10 cellular contexts compared by ENCODE assay signal in genomic region chr1:148459694-148460093, GRCh38. TPM values are rescaled to one million over a fixed set of nuclear protein-coding genes. Genes with fewer than 3 reads are reported as not detected.
DNase-seq lines count a peak whose midpoint lies in the region; ATAC-seq, FAIRE-seq and TF ChIP-seq lines count a peak whose summit lies in the region.
"Not testable (repeated sequence)": the region's sequence is repeated elsewhere in the genome, so short reads cannot be mapped to it uniquely, and the experiment has no call there.
"Had no signal": no experiment of that assay in that cellular context is flagged by ENCODE, and none has a peak within 500 bp of the region (broad histone marks: within the 10 kb centered on the region; RNA-seq: fewer than 3 reads in every experiment).

No MANE protein-coding gene starts in this region.

- not testable (repeated sequence) for ATAC-seq in HepG2

- FAIRE-seq in astrocyte (lab: Jason Lieb, UNC); HepG2 (lab: Jason Lieb, UNC): not testable (repeated sequence)

- CTCF ChIA-PET in HepG2 (lab: Yijun Ruan, JAX; ENCODE audit: low intra/inter-chr PET ratio, low total read pairs), result not testable (repeated sequence)

- H3F3A ChIP-seq in DOHH2 (ENCODE audit: control insufficient read depth, insufficient read depth); Loucy (ENCODE audit: low read depth): not testable (repeated sequence)

- not testable (repeated sequence) for H3K27ac Mint-ChIP-seq in astrocyte (ENCODE audit: unreplicated experiment)

- H3K9me3 Mint-ChIP-seq in astrocyte (ENCODE audit: unreplicated experiment), result not testable (repeated sequence)

- TF ChIP-seq CTCF in DOHH2 (IDR thresholded peaks at IDR 0.05; ENCODE audit: low read depth, low read length, poor library complexity, severe bottlenecking); Loucy (conservative IDR thresholded peaks at IDR 0.05; ENCODE audit: low read length); WI38 (IDR thresholded peaks at IDR 0.05; ENCODE audit: low read depth, low read length); astrocyte (IDR thresholded peaks at IDR 0.05; ENCODE audit: insufficient read depth, low read depth, low read length); epithelial cell of proximal tubule (conservative IDR thresholded peaks at IDR 0.05; ENCODE audit: low read depth, low read length); HepG2 (CRISPR knock-in tag; IDR thresholded peaks at IDR 0.05); ovary (IDR thresholded peaks at IDR 0.05); transverse colon (IDR thresholded peaks at IDR 0.05): not testable (repeated sequence)

- H3K9me3 ChIP-seq in DOHH2 (ENCODE audit: control insufficient read depth, insufficient read depth, low read length); Loucy (ENCODE audit: insufficient read depth, low read depth, low read length); astrocyte (ENCODE audit: insufficient read depth, low read depth, low read length); HepG2 (ENCODE audit: low read length); ovary; transverse colon: not testable (repeated sequence)

- not testable (repeated sequence) for H3K27me3 ChIP-seq in DOHH2 (ENCODE audit: control insufficient read depth, low read length); Loucy (ENCODE audit: insufficient read depth, low read length, poor library complexity, severe bottlenecking); astrocyte (ENCODE audit: insufficient read depth, low read length); HepG2 (ENCODE audit: control insufficient read depth in 1 of 2, insufficient read depth in 2 of 2, low read length in 2 of 2); ovary; transverse colon

- H3K27ac ChIP-seq in DOHH2 (ENCODE audit: low read depth, low read length), result peak overlapping the region; percentile 76
- not testable (repeated sequence) for H3K27ac ChIP-seq in astrocyte (ENCODE audit: low read depth, low read length); HepG2 (ENCODE audit: extremely low read length, insufficient read depth, low read length); ovary
- H3K27ac ChIP-seq in transverse colon, result peak overlapping the region; percentile 88 to 93 (median 91)

- intact Hi-C loops in HepG2 (cut with micrococcal nuclease; ENCODE audit: unreplicated experiment); ovary (cut with DNase I); transverse colon (cut with DNase I; ENCODE audit: low total_unique reads): not testable (repeated sequence)

- not testable (repeated sequence) for DNase-seq in astrocyte (ENCODE audit: low read depth); epithelial cell of proximal tubule (ENCODE audit: low read depth); HepG2 (ENCODE audit: low spot score); ovary; transverse colon

- not testable (repeated sequence) for TF ChIP-seq RAD21 in HepG2 (CRISPR knock-in tag; IDR thresholded peaks at IDR 0.05)

- TF ChIP-seq POLR2A in HepG2 (IDR thresholded peaks at IDR 0.05; ENCODE audit: insufficient read depth in 1 of 2, low read depth in 2 of 2, low read length in 2 of 2); ovary (IDR thresholded peaks at IDR 0.05); transverse colon (IDR thresholded peaks at IDR 0.05): not testable (repeated sequence)

- H3K4me1 Mint-ChIP-seq in astrocyte (ENCODE audit: low read depth, unreplicated experiment), result not testable (repeated sequence)

- H3K4me1 ChIP-seq in DOHH2 (ENCODE audit: control insufficient read depth, low read length); Loucy (ENCODE audit: insufficient read depth, low read length, poor library complexity, severe bottlenecking); astrocyte (ENCODE audit: insufficient read depth, low read length); HepG2 (ENCODE audit: insufficient read depth, low read length); ovary (ENCODE audit: insufficient read depth); transverse colon: not testable (repeated sequence)

- peak overlapping the region; percentile 77 for H3K9ac ChIP-seq in Loucy (ENCODE audit: low read depth, low read length, poor library complexity, severe bottlenecking)
- not testable (repeated sequence) for H3K9ac ChIP-seq in astrocyte (ENCODE audit: low read length); HepG2 (ENCODE audit: insufficient read depth, low read depth, low read length)

- not testable (repeated sequence) for BruUV-seq in HepG2 (replicated peaks; lab: Mats Ljungman, UMichigan)

- not testable (repeated sequence) for TF ChIP-seq EP300 in HepG2 (IDR thresholded peaks at IDR 0.05; ENCODE audit: low read depth in 2 of 2, low read length in 2 of 2); HepG2 (CRISPR knock-in tag; IDR thresholded peaks at IDR 0.05; ENCODE audit: borderline replicate concordance); ovary (IDR thresholded peaks at IDR 0.05); transverse colon (IDR thresholded peaks at IDR 0.05; ENCODE audit: low read depth)

- H3K36me3 ChIP-seq in DOHH2 (ENCODE audit: control insufficient read depth, low read length); Loucy (ENCODE audit: insufficient read depth, low read length); astrocyte (ENCODE audit: insufficient read depth, low read length); HepG2 (replicated peaks in 1 of 2; ENCODE audit: control insufficient read depth in 1 of 2, insufficient read depth in 2 of 2, low read length in 2 of 2); ovary; transverse colon: not testable (repeated sequence)

- peak overlapping the region; percentile 75 for H3K4me3 ChIP-seq in DOHH2 (ENCODE audit: low read length)
- peak overlapping the region; percentile 75 for H3K4me3 ChIP-seq in Loucy (ENCODE audit: low read length, poor library complexity, severe bottlenecking)
- H3K4me3 ChIP-seq in WI38 (ENCODE audit: low read depth, low read length), result peak overlapping the region; percentile 62
- H3K4me3 ChIP-seq in astrocyte (ENCODE audit: insufficient read depth, low read depth, low read length), result peak overlapping the region; percentile 59
- peak overlapping the region; percentile 68 for H3K4me3 ChIP-seq in epithelial cell of proximal tubule (ENCODE audit: low read depth, low read length)
- peak overlapping the region in 2 of 3 experiments; percentile 62 to 66; a peak in 3 of 6 replicates for H3K4me3 ChIP-seq in HepG2 (replicated peaks in 1 of 3; ENCODE audit: insufficient read depth in 1 of 3, low read depth in 2 of 3, low read length in 3 of 3)
- peak overlapping the region; percentile 58 for H3K4me3 ChIP-seq in ovary
- H3K4me3 ChIP-seq in transverse colon, result peak overlapping the region in 3 of 4 donors; percentile 54 to 76 (median 71)

- POLR2A ChIA-PET in HepG2 (lab: Yijun Ruan, JAX), result not testable (repeated sequence)

- H3K4me2 ChIP-seq in DOHH2 (ENCODE audit: low read length); Loucy (ENCODE audit: low read depth, low read length, poor library complexity, severe bottlenecking): not testable (repeated sequence)
- peak overlapping the region; percentile 78 for H3K4me2 ChIP-seq in astrocyte (ENCODE audit: low read length)
- H3K4me2 ChIP-seq in HepG2 (ENCODE audit: low read depth, low read length), result peak overlapping the region; percentile 45; the same call in 1 of the 2 replicates

- not testable (repeated sequence) for H3K9me2 ChIP-seq in DOHH2 (replicated peaks; ENCODE audit: control insufficient read depth, low read length); Loucy (replicated peaks; ENCODE audit: low read depth, low read length)

- not testable (repeated sequence) for H3K79me2 ChIP-seq in DOHH2 (ENCODE audit: control insufficient read depth, low read length); Loucy (ENCODE audit: insufficient read depth, low read length); astrocyte (ENCODE audit: insufficient read depth, low read length); HepG2 (ENCODE audit: insufficient read depth, low read length)

- H4K20me1 ChIP-seq in DOHH2 (ENCODE audit: control insufficient read depth, insufficient read depth, low read depth, low read length); Loucy (ENCODE audit: insufficient read depth, low read length, poor library complexity, severe bottlenecking); astrocyte (ENCODE audit: insufficient read depth, low read length); HepG2 (ENCODE audit: insufficient read depth, low read length): not testable (repeated sequence)

- peak overlapping the region; percentile 73 for H3K4me3 Mint-ChIP-seq in astrocyte (ENCODE audit: unreplicated experiment)

- in situ Hi-C loops in HepG2 (cut with HindIII; ENCODE audit: extremely low pct_ligation_motif_present, low pct_unique_long_range_greater_than_20kb); transverse colon (cut with MboI; ENCODE audit: low pct_ligation_motif_present in 1 of 4, low pct_unique_long_range_greater_than_20kb in 1 of 4, low sequenced_read_pairs in 3 of 4): not testable (repeated sequence)

- H3K36me3 Mint-ChIP-seq in astrocyte (ENCODE audit: low read depth, unreplicated experiment), result not testable (repeated sequence)

- WGBS in HepG2 (ENCODE audit: low lambda C conversion rate), result 0% methylated on average over 8 of the region's 28 CpGs
- WGBS in ovary, 3 donors, result 0% methylated on average over 3 to 9 of the region's 28 CpGs
- 1% methylated on average over 9 of the region's 28 CpGs; no CpG with 5 or more reads in 1 of the 2 donors for WGBS in transverse colon (ENCODE audit: low coverage in 1 of 2), 2 donors

- H2AFZ ChIP-seq in Loucy (ENCODE audit: low read length); astrocyte (ENCODE audit: low read depth, low read length); HepG2 (ENCODE audit: low read length): not testable (repeated sequence)

- H3K27me3 Mint-ChIP-seq in astrocyte (ENCODE audit: low read depth, unreplicated experiment), result not testable (repeated sequence)

RNA-seq across cellular contexts. Expression of gene PPIAL4G, which starts 23.4 kb away (rescaled TPM):
- total RNA-seq in astrocyte (not detected in 2 replicates), epithelial cell of proximal tubule (not detected in 2 replicates), HepG2 (2016; rRNA removed; fragmentation: Illumina TruSeq; extraction: Trizol) (not detected in 2 replicates), ovary (under 1 TPM in 4 of 7 donors, not detected in 3; 0.05 to 0.11 (median 0.08) TPM), transverse colon (under 1 TPM in 1 of 4 donors, not detected in 3; 0.16 TPM)
- not detected in 2 replicates for total RNA-seq in HepG2 (2016; cell fraction: cytosol; rRNA removed; fragmentation: Illumina TruSeq; extraction: Trizol; ENCODE audit: low read depth)
- total RNA-seq in HepG2 (2016; cell fraction: insoluble cytoplasmic fraction; rRNA removed; fragmentation: Illumina TruSeq; extraction: Trizol), result not detected in 2 replicates
- total RNA-seq in HepG2 (2016; cell fraction: membrane; rRNA removed; fragmentation: Illumina TruSeq; extraction: Trizol), result not detected in 2 replicates
- not detected in 2 replicates for total RNA-seq in HepG2 (2016; cell fraction: nucleus; rRNA removed; fragmentation: Illumina TruSeq; extraction: Trizol)
- polyA plus RNA-seq in HepG2 (2011; rRNA removed) (not detected in 2 replicates), ovary (under 1 TPM in 1 of 2 donors, not detected in 1; 0.02 TPM)
- not detected in 2 replicates for polyA plus RNA-seq in HepG2 (2011; cell fraction: cytosol; rRNA removed)
- polyA plus RNA-seq in HepG2 (2011; cell fraction: nucleus; rRNA removed), result not detected in 2 replicates
- polyA plus RNA-seq in HepG2 (2012), result not detected in 2 replicates
- polyA plus RNA-seq in HepG2 (2016; cell fraction: cytosol; fragmentation: Illumina TruSeq; extraction: Trizol; ENCODE audit: low read depth), result not detected in 2 replicates
- not detected in 2 replicates for polyA plus RNA-seq in HepG2 (2016; cell fraction: insoluble cytoplasmic fraction; fragmentation: Illumina TruSeq; extraction: Trizol; ENCODE audit: low read depth)
- polyA plus RNA-seq in HepG2 (2016; cell fraction: membrane; fragmentation: Illumina TruSeq; extraction: Trizol; ENCODE audit: low read depth), result not detected in 2 replicates
- not detected in 2 replicates for polyA plus RNA-seq in HepG2 (2016; cell fraction: nucleus; fragmentation: Illumina TruSeq; extraction: Trizol; ENCODE audit: insufficient read depth, low read depth)
- not detected in 2 replicates for polyA minus RNA-seq in HepG2 (2011; rRNA and poly(A)+ RNA removed; ENCODE audit: low replicate concordance)
- polyA minus RNA-seq in HepG2 (2011; cell fraction: cytosol; rRNA and poly(A)+ RNA removed), result not detected in 2 replicates
- polyA minus RNA-seq in HepG2 (2011; cell fraction: nucleus; rRNA and poly(A)+ RNA removed), result 0.12 TPM in 1 of 2 replicates, not detected in the other
- total RNA-seq: lower leg skin, posterior vena cava had no signal
